7 cellular contexts compared by ENCODE assay signal in the genomic region with DNA sequence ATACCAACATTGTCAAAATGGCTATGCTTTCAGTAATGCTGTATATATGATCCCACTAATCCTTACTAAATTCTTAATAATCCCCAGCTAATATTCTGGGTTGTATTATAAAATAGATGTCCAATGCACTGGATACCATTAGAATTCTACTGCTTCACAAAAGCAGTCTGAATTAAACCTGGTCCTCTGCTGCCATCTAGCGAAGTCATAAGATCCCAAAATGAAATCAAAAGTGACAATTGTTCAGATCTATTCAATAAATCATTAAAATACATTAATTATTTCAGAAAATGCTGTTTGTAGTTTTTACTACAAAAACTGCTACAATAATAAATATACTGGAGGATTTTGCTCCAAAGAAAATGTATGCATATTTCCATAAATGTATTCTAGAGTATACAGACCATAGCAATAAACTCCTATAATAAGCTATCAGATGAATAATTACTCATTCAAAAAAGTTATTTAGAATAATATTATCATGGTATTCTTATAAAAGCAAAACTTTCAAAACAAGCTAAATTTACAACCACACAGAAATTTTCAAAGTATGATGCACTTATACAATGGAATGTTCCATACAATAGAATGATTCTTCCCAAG.
DNase-seq lines count a peak whose midpoint lies in the region; ATAC-seq and TF ChIP-seq lines count a peak whose summit lies in the region.

No MANE protein-coding gene starts in this region.

- no peak for ATAC-seq in HG02642 (IDR thresholded peaks at IDR 0.05; ENCODE audit: poor library complexity, unreplicated experiment)

- 0 to 3% (median 2%) methylated on average over 1 of the region's 1 CpG for WGBS in adrenal gland, 4 donors

- H3K4me1 ChIP-seq in adrenal gland (replicated peaks in 1 of 2), result peaks cover 6 to 23% of the 10 kb centered on the region in 2 donors

- no peaks in the 10 kb centered on the region for H3K27me3 ChIP-seq in adrenal gland

- peak; percentile 39 to 80 (median 69) for TF ChIP-seq CTCF in adrenal gland (IDR thresholded peaks at IDR 0.05)

- no peaks in the 10 kb centered on the region for H3K9me3 ChIP-seq in adrenal gland (replicated peaks in 1 of 3)

- no peak for TF ChIP-seq POLR2A in adrenal gland (IDR thresholded peaks at IDR 0.05)

- H3K4me3 ChIP-seq in adrenal gland, result no peak overlapping the region

- H3K27ac ChIP-seq in adrenal gland, result no peak overlapping the region

- peak; percentile 17 for DNase-seq in DMS53 treated with DMSO at 0.1 percent for 48 hours (lab: John Stamatoyannopoulos, UW; ENCODE audit: unreplicated experiment)
- DNase-seq in HCEC 1CT, result peak; percentile 55
- DNase-seq in NCI-H748 treated with DMSO at 0.1 percent for 48 hours (lab: John Stamatoyannopoulos, UW), result peak; percentile 11
- peak in 6 of 7 donors; percentile 26 to 64 (median 51) for DNase-seq in adrenal gland
- DNase-seq in iPS DF 4.7 (ENCODE audit: extremely low read depth, low spot score), result peak; percentile 7
- DNase-seq in stimulated activated CD4-positive, alpha-beta T cell treated with anti-CD3 and anti-CD28 coated beads, Interleukin-2, amount 100 ng/mL, for 48 hours, result peak; percentile 7 to 31

- intact Hi-C loops in adrenal gland (cut with DNase I), result loop anchor here in 1 of 2 donors (5.0 kb wide), 1 partner anchor 944 kb away; no protein-coding TSS in a partner anchor

- H3K36me3 ChIP-seq in adrenal gland (replicated peaks in 1 of 2), result no peaks in the 10 kb centered on the region
